10 cellular contexts compared by ENCODE assay signal in genomic region chr20:47521059-47521808, GRCh38. TPM values are rescaled to one million over a fixed set of nuclear protein-coding genes. Genes with fewer than 3 reads are reported as not detected.
DNase-seq lines count a peak whose midpoint lies in the region; ATAC-seq and TF ChIP-seq lines count a peak whose summit lies in the region.
"Had no signal": no experiment of that assay in that cellular context is flagged by ENCODE, and none has a peak within 500 bp of the region (broad histone marks: within the 10 kb centered on the region; RNA-seq: fewer than 3 reads in every experiment).

No MANE protein-coding gene starts in this region.

- H3K27me3 ChIP-seq in CD4-positive, CD25-positive, alpha-beta regulatory T cell (ENCODE audit: control insufficient read depth, insufficient read depth, low read length), result no peaks in the 10 kb centered on the region

- peaks cover 30% of the 10 kb centered on the region for H3K36me3 Mint-ChIP-seq in CD4-positive, CD25-positive, alpha-beta regulatory T cell
- peaks cover 54% of the 10 kb centered on the region for H3K36me3 Mint-ChIP-seq in activated B cell treated with CpG ODN at 0.5 μM for 24 hours (ENCODE audit: low read depth)

- intact Hi-C loops in activated B cell treated with CpG ODN at 0.5 μM for 24 hours (cut with micrococcal nuclease) (no loop called here), posterior vena cava (cut with DNase I) (no loop called here)

- TF ChIP-seq CTCF in GM12864 (IDR thresholded peaks at IDR 0.05; ENCODE audit: low read depth, low read length, missing control alignments) (peak; percentile 5), activated B cell treated with CpG ODN at 0.5 μM for 24 hours (IDR thresholded peaks at IDR 0.05) (no peak)

- no peak overlapping the region for H3K4me3 ChIP-seq in CD4-positive, CD25-positive, alpha-beta regulatory T cell (ENCODE audit: low read depth, low read length)
- H3K4me3 ChIP-seq in GM12864 (ENCODE audit: low read depth, low read length), result no peak overlapping the region

- ATAC-seq in CD4-positive, CD25-positive, alpha-beta regulatory T cell (ENCODE audit: low read depth in 2 of 2), result no peak
- no peak for ATAC-seq in activated B cell treated with CpG ODN at 0.5 μM for 24 hours (ENCODE audit: low read depth)
- no peak for ATAC-seq in GM18519 (IDR thresholded peaks at IDR 0.05; ENCODE audit: low FRiP score, unreplicated experiment)

- no peak for DNase-seq in CD4-positive, CD25-positive, alpha-beta regulatory T cell
- DNase-seq in GM12864 (ENCODE audit: low read depth), result no peak
- DNase-seq in activated B cell treated with CpG ODN at 0.5 μM for 24 hours, result no peak
- DNase-seq in islet precursor cell, result peak; percentile 69
- DNase-seq in posterior vena cava (ENCODE audit: low spot score), result no peak
- DNase-seq in NCI-H526 (lab: John Stamatoyannopoulos, UW), result no peak
- DNase-seq: activated CD4-positive, CD25-positive, alpha-beta regulatory T cell treated with anti-CD3 and anti-CD28 coated beads, Interleukin-2, amount 50 U/mL, for 72 hours; DMS79 treated with DMSO at 0.1 percent for 48 hours had no signal

- H3K9me3 Mint-ChIP-seq in CD4-positive, CD25-positive, alpha-beta regulatory T cell, result peaks cover 0 to 23% (median 10%) of the 10 kb centered on the region in 7 donors
- H3K9me3 Mint-ChIP-seq in activated B cell treated with CpG ODN at 0.5 μM for 24 hours, result peaks cover 8% of the 10 kb centered on the region

- POLR2A ChIA-PET in activated B cell treated with CpG ODN at 0.5 μM for 24 hours (lab: Charles Lee), result interaction anchor here (0.7 to 4.7 kb wide), 5 partner anchors 9 to 108 kb away, joined by 3 to 40 read pairs (median 5); partner anchors contain the start of gene NCOA3

- H3K27me3 Mint-ChIP-seq in CD4-positive, CD25-positive, alpha-beta regulatory T cell, result no peaks in the 10 kb centered on the region
- H3K27me3 Mint-ChIP-seq in activated B cell treated with CpG ODN at 0.5 μM for 24 hours, result no peaks in the 10 kb centered on the region

- H3K9me3 ChIP-seq in CD4-positive, CD25-positive, alpha-beta regulatory T cell (ENCODE audit: control insufficient read depth in 2 of 2, low read length in 2 of 2), result peaks cover 16 to 23% of the 10 kb centered on the region in 2 experiments

- H3K36me3 ChIP-seq in CD4-positive, CD25-positive, alpha-beta regulatory T cell (ENCODE audit: control insufficient read depth, insufficient read depth, low read length), result peaks cover 28% of the 10 kb centered on the region

- H3K4me1 ChIP-seq in CD4-positive, CD25-positive, alpha-beta regulatory T cell (ENCODE audit: control insufficient read depth, insufficient read depth, low read length, poor library complexity, severe bottlenecking), result peaks cover 8% of the 10 kb centered on the region

- CTCF ChIA-PET in activated B cell treated with CpG ODN at 0.5 μM for 24 hours (lab: Charles Lee), result no interaction called here

- peak overlapping the region in 2 of 3 donors; percentile 74 to 77 for H3K27ac Mint-ChIP-seq in CD4-positive, CD25-positive, alpha-beta regulatory T cell
- peak overlapping the region; percentile 75 for H3K27ac Mint-ChIP-seq in activated B cell treated with CpG ODN at 0.5 μM for 24 hours

- peaks cover 12 to 49% (median 17%) of the 10 kb centered on the region in 4 donors for H3K4me1 Mint-ChIP-seq in CD4-positive, CD25-positive, alpha-beta regulatory T cell
- H3K4me1 Mint-ChIP-seq in activated B cell treated with CpG ODN at 0.5 μM for 24 hours, result peaks cover 60% of the 10 kb centered on the region

- no peak overlapping the region for H3K27ac ChIP-seq in CD4-positive, CD25-positive, alpha-beta regulatory T cell (ENCODE audit: insufficient read depth, low read length, poor library complexity, severe bottlenecking)
- H3K27ac ChIP-seq: RWPE1 had no signal

- H3K4me3 Mint-ChIP-seq in CD4-positive, CD25-positive, alpha-beta regulatory T cell, result peak overlapping the region in 3 of 4 donors; percentile 11 to 46 (median 21)
- H3K4me3 Mint-ChIP-seq in activated B cell treated with CpG ODN at 0.5 μM for 24 hours, result no peak overlapping the region

RNA-seq across cellular contexts. Expression of gene NCOA3, which starts 19.5 kb away (rescaled TPM):
- 86.6 TPM for total RNA-seq in CD4-positive, CD25-positive, alpha-beta regulatory T cell
- polyA plus RNA-seq in CD4-positive, CD25-positive, alpha-beta regulatory T cell, result 10 to 100 TPM; 21.4 to 32.3 (median 24.0) TPM
- total RNA-seq in activated B cell treated with CpG ODN at 0.5 μM for 24 hours (186 and 187 TPM in 2 replicates), posterior vena cava (10 to 100 TPM; 39.0 to 46.6 TPM)
